Comparison of ENCODE assay signal across 12 cellular contexts in genomic region chr11:105033781-105034180, GRCh38. TPM values are rescaled to one million over a fixed set of nuclear protein-coding genes. Genes with fewer than 3 reads are reported as not detected.
DNase-seq lines count a peak whose midpoint lies in the region; ATAC-seq and TF ChIP-seq lines count a peak whose summit lies in the region.
"Had no signal": no experiment of that assay in that cellular context is flagged by ENCODE, and none has a peak within 500 bp of the region (broad histone marks: within the 10 kb centered on the region; RNA-seq: fewer than 3 reads in every experiment).

No MANE protein-coding gene starts in this region.

- H3K27me3 ChIP-seq in brain microvascular endothelial cell (replicated peaks) = no peaks in the 10 kb centered on the region

- no peak for ATAC-seq in activated T-cell treated with anti-CD3 and anti-CD28 coated beads, Interleukin-2, amount 50 U/mL, for 4 hours
- peak; percentile 51 for ATAC-seq in T-helper 17 cell
- no peak for ATAC-seq in stimulated activated naive CD8-positive, alpha-beta T cell treated with anti-CD3 and anti-CD28 coated beads, Interleukin-15, amount 100 ng/mL, for 72 hours
- ATAC-seq in GM19397 (IDR thresholded peaks at IDR 0.05; ENCODE audit: unreplicated experiment) = no peak

- in situ Hi-C loops in brain microvascular endothelial cell (cut with HindIII; ENCODE audit: low pct_ligation_motif_present, low sequenced_read_pairs) = no loop called here

- no peaks in the 10 kb centered on the region for H3K36me3 ChIP-seq in brain microvascular endothelial cell (replicated peaks)

- peak overlapping the region; percentile 98 for H3K27ac Mint-ChIP-seq in T-helper 17 cell
- peak overlapping the region; percentile 83 to 99 for H3K27ac Mint-ChIP-seq in stimulated activated naive CD8-positive, alpha-beta T cell treated with anti-CD3 and anti-CD28 coated beads, Interleukin-15, amount 100 ng/mL, for 72 hours

- no peak for TF ChIP-seq CTCF in fibroblast of villous mesenchyme (IDR thresholded peaks at IDR 0.05; ENCODE audit: insufficient read depth, low read depth, low read length)
- TF ChIP-seq CTCF in brain microvascular endothelial cell (IDR thresholded peaks at IDR 0.05; ENCODE audit: low read depth, low read length, missing control alignments) = no peak

- H3K27me3 Mint-ChIP-seq in activated T-cell treated with anti-CD3 and anti-CD28 coated beads, Interleukin-2, amount 50 U/mL, for 4 hours (ENCODE audit: low read depth) = no peaks in the 10 kb centered on the region
- no peaks in the 10 kb centered on the region for H3K27me3 Mint-ChIP-seq in T-helper 17 cell
- no peaks in the 10 kb centered on the region for H3K27me3 Mint-ChIP-seq in stimulated activated naive CD8-positive, alpha-beta T cell treated with anti-CD3 and anti-CD28 coated beads, Interleukin-15, amount 100 ng/mL, for 72 hours

- H3K4me3 ChIP-seq in fibroblast of villous mesenchyme (ENCODE audit: low read depth, low read length) (peak overlapping the region; percentile 60), brain microvascular endothelial cell (ENCODE audit: low read depth, low read length) (no peak overlapping the region)

- H3K4me3 Mint-ChIP-seq in activated T-cell treated with anti-CD3 and anti-CD28 coated beads, Interleukin-2, amount 50 U/mL, for 4 hours = peak overlapping the region; percentile 90
- peak overlapping the region; percentile 100 for H3K4me3 Mint-ChIP-seq in T-helper 17 cell
- H3K4me3 Mint-ChIP-seq in stimulated activated naive CD8-positive, alpha-beta T cell treated with anti-CD3 and anti-CD28 coated beads, Interleukin-15, amount 100 ng/mL, for 72 hours = peak overlapping the region; percentile 87 to 89

- H3K9me3 Mint-ChIP-seq in activated T-cell treated with anti-CD3 and anti-CD28 coated beads, Interleukin-2, amount 50 U/mL, for 4 hours = peaks cover 7% of the 10 kb centered on the region
- H3K9me3 Mint-ChIP-seq in stimulated activated naive CD8-positive, alpha-beta T cell treated with anti-CD3 and anti-CD28 coated beads, Interleukin-15, amount 100 ng/mL, for 72 hours = peaks cover 4 to 21% of the 10 kb centered on the region in 2 donors

- peaks cover 73% of the 10 kb centered on the region for H3K4me1 Mint-ChIP-seq in activated T-cell treated with anti-CD3 and anti-CD28 coated beads, Interleukin-2, amount 50 U/mL, for 4 hours (ENCODE audit: low read depth)
- H3K4me1 Mint-ChIP-seq in T-helper 17 cell = peaks cover 35% of the 10 kb centered on the region
- peaks cover 54% of the 10 kb centered on the region for H3K4me1 Mint-ChIP-seq in stimulated activated naive CD8-positive, alpha-beta T cell treated with anti-CD3 and anti-CD28 coated beads, Interleukin-15, amount 100 ng/mL, for 72 hours

- no peak for DNase-seq in activated T-cell treated with anti-CD3 and anti-CD28 coated beads, Interleukin-2, amount 50 U/mL, for 4 hours
- DNase-seq in activated T-cell treated with anti-CD3 and anti-CD28 coated beads, Interleukin-2, amount 50 U/mL, for 1 hour = no peak
- no peak for DNase-seq in T-helper 17 cell
- no peak for DNase-seq in fibroblast of villous mesenchyme (ENCODE audit: low read depth)
- DNase-seq in stimulated activated naive CD8-positive, alpha-beta T cell treated with anti-CD3 and anti-CD28 coated beads, Interleukin-15, amount 100 ng/mL, for 72 hours = no peak
- DNase-seq in DMS 273 treated with DMSO at 0.1 percent for 48 hours (lab: John Stamatoyannopoulos, UW) = no peak
- DNase-seq in brain microvascular endothelial cell = no peak
- DNase-seq: hippocampal formation had no signal

- H3K36me3 Mint-ChIP-seq in activated T-cell treated with anti-CD3 and anti-CD28 coated beads, Interleukin-2, amount 50 U/mL, for 4 hours (ENCODE audit: insufficient read depth) = peaks cover 37% of the 10 kb centered on the region
- peaks cover 17% of the 10 kb centered on the region for H3K36me3 Mint-ChIP-seq in T-helper 17 cell (ENCODE audit: low read depth)

- H3K9me3 ChIP-seq in T-helper 17 cell (ENCODE audit: control insufficient read depth, low read length, poor library complexity, severe bottlenecking) = no peaks in the 10 kb centered on the region

- H3K27ac ChIP-seq in brain microvascular endothelial cell = no peak overlapping the region

RNA-seq across cellular contexts. Expression of gene CASP1, which starts 1.2 kb away (rescaled TPM):
- 10 to 100 TPM; 11.5 to 19.0 (median 13.7) TPM for total RNA-seq in activated T-cell treated with anti-CD3 and anti-CD28 coated beads, Interleukin-2, amount 50 U/mL, for 4 hours
- total RNA-seq in T-helper 17 cell (10 to 100 TPM; 52.9 to 66.7 TPM), fibroblast of villous mesenchyme (31.1 and 37.4 TPM in 2 replicates)
- total RNA-seq: chondrocyte had no signal

RNA-seq across cellular contexts. Expression of gene CASP5, which starts 10.8 kb away (rescaled TPM):
- total RNA-seq in activated T-cell treated with anti-CD3 and anti-CD28 coated beads, Interleukin-2, amount 50 U/mL, for 4 hours = not detected
- total RNA-seq in T-helper 17 cell = not detected
- 0.43 TPM in 1 of 2 replicates, not detected in the other for total RNA-seq in fibroblast of villous mesenchyme
- total RNA-seq: chondrocyte, SK-MEL-5 had no signal

RNA-seq across cellular contexts. Expression of gene CARD16, which starts 11.4 kb away (rescaled TPM):
- 1 to 10 TPM; 2.7 to 4.7 (median 4.3) TPM for total RNA-seq in activated T-cell treated with anti-CD3 and anti-CD28 coated beads, Interleukin-2, amount 50 U/mL, for 4 hours
- total RNA-seq in T-helper 17 cell = 10 to 100 TPM; 49.1 to 55.4 TPM
- total RNA-seq in fibroblast of villous mesenchyme = 30.7 and 37.0 TPM in 2 replicates
- total RNA-seq: chondrocyte, NCI-H460 had no signal
